ENCODE assay signal across 10 cellular contexts in the genomic region with DNA sequence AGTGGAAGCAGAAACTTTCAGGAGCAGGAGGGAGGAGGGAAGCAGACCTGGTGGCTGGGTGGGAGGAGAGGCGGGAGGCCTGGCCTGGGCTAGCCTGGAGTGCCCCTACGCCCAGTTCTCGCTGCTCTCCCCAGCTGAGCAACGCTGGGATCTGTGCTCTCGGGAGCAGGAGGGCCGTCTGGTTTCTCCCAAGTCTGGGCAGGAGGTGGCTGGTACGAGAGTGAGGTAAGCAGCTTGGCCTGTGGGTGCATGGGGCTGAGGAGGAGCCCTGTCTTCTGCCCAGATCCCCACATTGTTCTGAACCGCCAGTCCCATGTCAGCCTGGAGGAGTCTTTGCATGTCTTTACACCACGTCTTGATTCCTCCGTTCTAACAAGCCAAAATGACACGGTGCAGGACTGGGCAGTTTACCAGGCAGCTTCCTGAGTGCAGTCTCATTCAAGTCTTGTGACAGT. TPM values are rescaled to one million over a fixed set of nuclear protein-coding genes. Genes with fewer than 3 reads are reported as not detected.
DNase-seq lines count a peak whose midpoint lies in the region; ATAC-seq and TF ChIP-seq lines count a peak whose summit lies in the region.
"Had no signal": no experiment of that assay in that cellular context is flagged by ENCODE, and none has a peak within 500 bp of the region (broad histone marks: within the 10 kb centered on the region; RNA-seq: fewer than 3 reads in every experiment).

No MANE protein-coding gene starts in this region.

- peaks cover 22% of the 10 kb centered on the region for H3K4me1 Mint-ChIP-seq in endothelial cell (ENCODE audit: unreplicated experiment)

- peaks cover 10% of the 10 kb centered on the region for H3K27me3 Mint-ChIP-seq in endothelial cell (ENCODE audit: unreplicated experiment)

- no peaks in the 10 kb centered on the region for H3K36me3 Mint-ChIP-seq in endothelial cell (ENCODE audit: low read depth, unreplicated experiment)

- H3K9me3 Mint-ChIP-seq in endothelial cell (ENCODE audit: unreplicated experiment): no peaks in the 10 kb centered on the region
- H3K9me3 Mint-ChIP-seq: dendritic cell treated with granulocyte-macrophage colony-stimulating factor and Interleukin-4, amounts not matched to agents 40 ng/mL and 50 ng/mL, for 4 days had no signal

- no peak for ATAC-seq in activated CD4-positive, CD25-positive, alpha-beta regulatory T cell treated with anti-CD3 and anti-CD28 coated beads, Interleukin-2, amount 50 U/mL, for 24 hours

- H3K27ac Mint-ChIP-seq in endothelial cell (ENCODE audit: unreplicated experiment): peak overlapping the region; percentile 85
- H3K27ac Mint-ChIP-seq: dendritic cell treated with granulocyte-macrophage colony-stimulating factor and Interleukin-4, amounts not matched to agents 40 ng/mL and 50 ng/mL, for 4 days had no signal

- H3K27ac ChIP-seq in layer of hippocampus (ENCODE audit: low read depth, low read length): peak overlapping the region; percentile 2

- TF ChIP-seq CTCF in endothelial cell (IDR thresholded peaks at IDR 0.05; ENCODE audit: unreplicated experiment): no peak

- peak; percentile 31 for DNase-seq in M059J (ENCODE audit: low read depth)
- peak; percentile 53 for DNase-seq in endothelial cell (ENCODE audit: low spot score)
- DNase-seq in superior temporal gyrus (ENCODE audit: extremely low spot score): peak; percentile 45
- no peak for DNase-seq in D341Med (ENCODE audit: low spot score)
- no peak for DNase-seq in NCI-H1930 (lab: John Stamatoyannopoulos, UW)
- DNase-seq: DND-41, MV-4-11 had no signal

- H3K4me3 Mint-ChIP-seq in endothelial cell (ENCODE audit: unreplicated experiment): no peak overlapping the region
- H3K4me3 Mint-ChIP-seq: dendritic cell treated with granulocyte-macrophage colony-stimulating factor and Interleukin-4, amounts not matched to agents 40 ng/mL and 50 ng/mL, for 4 days had no signal

- no peaks in the 10 kb centered on the region for H3K27me3 ChIP-seq in layer of hippocampus (ENCODE audit: control insufficient read depth, insufficient read depth, low read length)

RNA-seq across cellular contexts. Expression of gene DAB2IP, which starts 15.0 kb away (rescaled TPM):
- 2.6 and 6.2 TPM in 2 replicates for total RNA-seq in M059J (2014; rRNA removed; shearing (Covaris generic))
- total RNA-seq in endothelial cell (ENCODE audit: unreplicated experiment): 104 TPM

Comparison
In these comparisons a context has a peak if more than half of its experiments do, and no peak if none do; other contexts are left out.
1. DNase-seq: peak in M059J (single experiment), endothelial cell (single experiment) and superior temporal gyrus (single experiment); none in D341Med (single experiment) and NCI-H1930 (0 of 2).
2. RNA of gene DAB2IP, which starts 15.0 kb away (total RNA-seq): 104 TPM in endothelial cell (single experiment); 2.6 to 6.2 TPM in M059J; every median in the first group is over 10 times any median in the second.